Comparison of ENCODE assay signal across 29 cellular contexts in the genomic region with DNA sequence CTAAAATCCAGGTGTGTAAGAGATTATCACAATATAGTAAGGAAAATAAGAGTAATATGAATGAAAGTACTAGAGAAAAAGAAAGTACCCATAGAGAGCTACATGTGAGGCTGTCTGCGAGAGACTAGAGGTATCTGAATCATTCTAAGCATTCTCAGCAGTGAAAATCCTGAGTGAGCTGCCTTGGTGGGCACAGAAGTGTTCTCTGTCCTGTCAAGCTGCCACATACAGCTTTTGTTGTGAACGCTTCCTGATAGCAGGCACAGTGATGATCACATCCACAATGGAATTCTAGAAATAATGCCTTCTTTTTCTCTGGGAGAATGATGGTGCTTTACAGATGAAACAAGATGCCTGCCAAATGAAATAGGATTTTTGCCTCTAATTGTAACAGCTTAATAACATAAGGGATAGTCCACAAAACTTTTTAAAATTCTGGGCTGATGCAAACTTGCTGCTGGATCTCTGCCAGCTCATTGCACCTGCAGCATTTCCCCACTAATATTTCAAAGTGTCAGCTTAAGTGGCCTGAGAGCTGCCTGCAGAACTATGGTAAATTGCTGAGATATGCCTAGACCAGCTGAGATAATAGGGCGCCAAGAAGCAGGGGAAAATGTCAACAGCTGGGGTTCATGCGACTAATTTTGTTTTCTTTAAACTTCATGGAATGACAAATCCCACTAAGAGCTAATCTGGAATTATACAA.
DNase-seq lines count a peak whose midpoint lies in the region; TF ChIP-seq lines count a peak whose summit lies in the region.
"Had no signal": no experiment of that assay in that cellular context is flagged by ENCODE, and none has a peak within 500 bp of the region (broad histone marks: within the 10 kb centered on the region; RNA-seq: fewer than 3 reads in every experiment).

No MANE protein-coding gene starts in this region.

- no peak for TF ChIP-seq EP300 in esophagus muscularis mucosa (IDR thresholded peaks at IDR 0.05)

- H3K4me2 ChIP-seq in OCI-LY1 (ENCODE audit: low read length): peak overlapping the region; percentile 29
- H3K4me2 ChIP-seq: A549, hepatocyte had no signal

- no peak overlapping the region; the same call in 1 of the 2 replicates for H3K9ac ChIP-seq in OCI-LY1 (ENCODE audit: low read length)

- H3K79me2 ChIP-seq in OCI-LY1 (ENCODE audit: insufficient read depth, low read length): no peaks in the 10 kb centered on the region
- H3K79me2 ChIP-seq: hepatocyte had no signal

- CTCF ChIA-PET in Calu3 (lab: Charles Lee): no interaction called here
- CTCF ChIA-PET in GM10248 (lab: Yijun Ruan, JAX): interaction anchor here (1.5 kb wide), 1 partner anchor 12 kb away, joined by 3 read pairs; no protein-coding TSS in a partner anchor

- intact Hi-C loops in cardiac septum (cut with DNase I) (no loop called here), Calu3 (cut with micrococcal nuclease; ENCODE audit: unreplicated experiment) (no loop called here), esophagus muscularis mucosa (cut with DNase I) (no loop called here)

- H3K4me3 Mint-ChIP-seq in Calu3 (ENCODE audit: low read depth, unreplicated experiment): no peak overlapping the region
- H3K4me3 Mint-ChIP-seq: activated CD4-positive, alpha-beta memory T cell treated with anti-CD3 and anti-CD28 coated beads for 36 hours; activated T-helper 17 cell treated with anti-CD3 and anti-CD28 coated beads, Interleukin-2, amount 50 U/mL, for 72 hours; B cell; CD8-positive, alpha-beta memory T cell had no signal

- peak in 1 of 2 donors; percentile 76 for DNase-seq in cardiac muscle cell (ENCODE audit: low read depth in 1 of 2, low spot score in 1 of 2)
- no peak for DNase-seq in cardiac septum (ENCODE audit: low spot score)
- DNase-seq in kidney tubule cell (ENCODE audit: low spot score): peak; percentile 16
- no peak for DNase-seq in NCI-H446 treated with DMSO at 0.1 percent for 48 hours (lab: John Stamatoyannopoulos, UW)
- no peak for DNase-seq in Calu3
- no peak for DNase-seq in esophagus muscularis mucosa (ENCODE audit: extremely low spot score)
- DNase-seq in GM10248 (ENCODE audit: extremely low spot score): no peak
- DNase-seq: activated CD4-positive, alpha-beta memory T cell treated with anti-CD3 and anti-CD28 coated beads for 36 hours; activated CD4-positive, CD25-positive, alpha-beta regulatory T cell treated with anti-CD3 and anti-CD28 coated beads, Interleukin-2, amount 50 U/mL, for 72 hours; activated naive CD4-positive, alpha-beta T cell treated with anti-CD3 and anti-CD28 coated beads, Interleukin-2, amount 50 U/mL, for 16 hours; amygdala; caudate nucleus; CD8-positive, alpha-beta memory T cell; DMS53; esophagus squamous epithelium; gastrocnemius medialis; left colon; mesendoderm; NCI-H2107; stimulated activated naive CD4-positive, alpha-beta T cell treated with Interleukin-2 at 50 U/mL for 16 hours; testis; uterus had no signal

- no peak for TF ChIP-seq CTCF in cardiac muscle cell (IDR thresholded peaks at IDR 0.05; ENCODE audit: low read depth, low read length)
- no peak for TF ChIP-seq CTCF in OCI-LY1 (IDR thresholded peaks at IDR 0.05; ENCODE audit: low read length)
- TF ChIP-seq CTCF in Calu3 (IDR thresholded peaks at IDR 0.05; ENCODE audit: unreplicated experiment): no peak
- no peak for TF ChIP-seq CTCF in esophagus muscularis mucosa (IDR thresholded peaks at IDR 0.05)
- no peak for TF ChIP-seq CTCF in GM10248 (IDR thresholded peaks at IDR 0.05; ENCODE audit: control extremely low read depth, extremely low read depth, low read depth, missing control alignments)

- TF ChIP-seq POLR2A in esophagus muscularis mucosa (IDR thresholded peaks at IDR 0.05; ENCODE audit: low read depth): no peak

- H3K9me3 Mint-ChIP-seq in Calu3 (ENCODE audit: low read depth, unreplicated experiment): peaks cover 6% of the 10 kb centered on the region

- H3K27ac Mint-ChIP-seq in Calu3 (ENCODE audit: unreplicated experiment): no peak overlapping the region
- H3K27ac Mint-ChIP-seq: activated CD4-positive, alpha-beta memory T cell treated with anti-CD3 and anti-CD28 coated beads for 36 hours; activated T-helper 17 cell treated with anti-CD3 and anti-CD28 coated beads, Interleukin-2, amount 50 U/mL, for 72 hours; B cell; CD8-positive, alpha-beta memory T cell had no signal

- no peaks in the 10 kb centered on the region for H3F3A ChIP-seq in OCI-LY1 (ENCODE audit: insufficient read depth, low read length)

- H4K20me1 ChIP-seq in OCI-LY1 (ENCODE audit: insufficient read depth, low read length): no peaks in the 10 kb centered on the region

- BruUV-seq in Calu3 (replicated peaks; lab: Mats Ljungman, UMichigan): no TSS peak

- POLR2A ChIA-PET in GM10248 (lab: Yijun Ruan, JAX): no interaction called here

- peaks cover 15% of the 10 kb centered on the region for H3K4me1 ChIP-seq in cardiac muscle cell (ENCODE audit: low read depth)
- peaks cover 33% of the 10 kb centered on the region for H3K4me1 ChIP-seq in OCI-LY1 (ENCODE audit: insufficient read depth, low read length, severe bottlenecking)
- peaks cover 0 to 3% (median 0%) of the 10 kb centered on the region in 4 donors for H3K4me1 ChIP-seq in esophagus muscularis mucosa
- H3K4me1 ChIP-seq: A549, gastrocnemius medialis, prostate gland, uterus had no signal

- peak overlapping the region; percentile 12 for H3K27ac ChIP-seq in cardiac muscle cell
- peak overlapping the region; percentile 85 for H3K27ac ChIP-seq in OCI-LY1 (ENCODE audit: low read depth, low read length, poor library complexity, severe bottlenecking)
- no peak overlapping the region for H3K27ac ChIP-seq in esophagus muscularis mucosa (replicated peaks in 1 of 4)
- H3K27ac ChIP-seq: A549, esophagus squamous epithelium, gastrocnemius medialis, hepatocyte, neutrophil, prostate gland, testis, uterus had no signal

- no peak overlapping the region for H2AFZ ChIP-seq in OCI-LY1 (ENCODE audit: low read length)
- H2AFZ ChIP-seq: hepatocyte had no signal

- H3K36me3 ChIP-seq in cardiac muscle cell (no peaks in the 10 kb centered on the region), OCI-LY1 (ENCODE audit: insufficient read depth, low read length) (no peaks in the 10 kb centered on the region), esophagus muscularis mucosa (no peaks in the 10 kb centered on the region)
- H3K36me3 ChIP-seq: esophagus squamous epithelium, gastrocnemius medialis, neutrophil, prostate gland, uterus had no signal

- H3K27me3 ChIP-seq in cardiac muscle cell: no peaks in the 10 kb centered on the region
- no peaks in the 10 kb centered on the region for H3K27me3 ChIP-seq in OCI-LY1 (ENCODE audit: insufficient read depth, low read length)
- H3K27me3 ChIP-seq in esophagus muscularis mucosa: no peaks in the 10 kb centered on the region
- H3K27me3 ChIP-seq: esophagus squamous epithelium, gastrocnemius medialis, hepatocyte, neutrophil, testis, uterus had no signal

- H3K36me3 Mint-ChIP-seq in Calu3 (ENCODE audit: insufficient read depth, unreplicated experiment): no peaks in the 10 kb centered on the region
- H3K36me3 Mint-ChIP-seq: activated CD4-positive, alpha-beta memory T cell treated with anti-CD3 and anti-CD28 coated beads for 36 hours; CD8-positive, alpha-beta memory T cell had no signal

- H3K4me3 ChIP-seq in cardiac muscle cell (no peak overlapping the region), OCI-LY1 (ENCODE audit: low read depth, low read length, poor library complexity, severe bottlenecking) (no peak overlapping the region), esophagus muscularis mucosa (no peak overlapping the region)
- H3K4me3 ChIP-seq: A549, esophagus squamous epithelium, gastrocnemius medialis, hepatocyte, prostate gland, testis, uterus had no signal

- no peaks in the 10 kb centered on the region for H3K27me3 Mint-ChIP-seq in Calu3 (ENCODE audit: unreplicated experiment)
- H3K27me3 Mint-ChIP-seq: activated CD4-positive, alpha-beta memory T cell treated with anti-CD3 and anti-CD28 coated beads for 36 hours; activated T-helper 17 cell treated with anti-CD3 and anti-CD28 coated beads, Interleukin-2, amount 50 U/mL, for 72 hours; B cell; CD8-positive, alpha-beta memory T cell had no signal

- no peaks in the 10 kb centered on the region for H3K9me2 ChIP-seq in OCI-LY1 (ENCODE audit: low read depth, low read length)

- H3K4me1 Mint-ChIP-seq in Calu3 (ENCODE audit: low read depth, unreplicated experiment): no peaks in the 10 kb centered on the region
- H3K4me1 Mint-ChIP-seq: activated T-helper 17 cell treated with anti-CD3 and anti-CD28 coated beads, Interleukin-2, amount 50 U/mL, for 72 hours; B cell; CD8-positive, alpha-beta memory T cell had no signal

- WGBS in esophagus muscularis mucosa: 34% methylated on average over 4 of the region's 4 CpGs

- H3K9me3 ChIP-seq in cardiac muscle cell (ENCODE audit: low read depth) (no peaks in the 10 kb centered on the region), OCI-LY1 (ENCODE audit: low read length) (no peaks in the 10 kb centered on the region), esophagus muscularis mucosa (no peaks in the 10 kb centered on the region)
- H3K9me3 ChIP-seq: A549, esophagus squamous epithelium, gastrocnemius medialis, neutrophil, prostate gland, testis, uterus had no signal

Comparison
In these comparisons a context has a peak if more than half of its experiments do, and no peak if none do; other contexts are left out.
1. H3K27ac ChIP-seq: peak in cardiac muscle cell (single experiment) and OCI-LY1 (single experiment); none in esophagus muscularis mucosa (0 of 4).